In the genomic region with DNA sequence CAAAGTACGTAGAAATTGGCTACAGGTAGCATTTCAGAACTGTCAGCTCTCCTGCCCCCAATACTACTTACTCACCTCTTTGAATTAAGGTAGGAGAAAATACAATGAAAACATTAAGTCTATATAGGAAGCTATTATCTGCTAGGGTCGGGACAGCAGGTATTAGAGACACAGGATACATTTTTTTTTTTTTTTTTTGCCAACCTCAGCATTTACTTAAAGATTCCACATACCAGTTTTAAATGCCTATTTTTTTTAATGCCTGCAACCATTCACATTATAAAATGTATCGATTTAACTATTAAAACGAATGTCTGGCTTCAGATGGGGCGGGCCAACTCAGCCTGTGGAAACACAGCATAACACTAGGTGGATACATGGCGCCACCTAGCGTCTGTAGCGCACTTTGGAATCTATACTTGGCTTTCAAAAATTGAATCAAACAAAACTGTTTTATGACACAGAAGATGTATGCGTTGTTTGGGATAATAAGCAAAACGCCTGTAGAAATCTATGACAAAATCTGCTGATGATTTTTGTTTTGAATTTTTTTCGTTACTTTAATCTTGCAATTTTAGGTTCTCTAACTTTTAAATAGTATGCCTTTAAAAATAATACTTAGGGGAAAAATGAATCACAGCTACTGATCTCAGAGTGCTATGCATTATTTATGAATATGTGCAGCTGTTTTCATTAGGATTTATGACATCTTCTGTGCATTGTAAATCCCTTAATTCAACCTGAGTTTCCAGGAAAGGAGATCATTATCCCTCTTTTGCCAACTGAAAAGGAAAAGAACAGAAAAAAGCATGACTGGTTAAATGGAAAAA, we compare ENCODE assay signal across 1 cellular context.
A peak's percentile ranks its signal among the peaks of the same experiment; 100 is the strongest.
TF ChIP-seq lines count a peak whose summit lies in the region.

No MANE protein-coding gene starts in this region.

TF ChIP-seq in K562, 482 proteins besides CTCF, POLR2A, EP300 and RAD21 (continued from another document):
- TF ChIP-seq DEAF1 (CRISPR knock-in tag; IDR thresholded peaks at IDR 0.05) = peak; percentile 46
- no peak for TF ChIP-seq BACH1 (tag; IDR thresholded peaks at IDR 0.05)
- no peak for TF ChIP-seq TOE1 (IDR thresholded peaks at IDR 0.05; ENCODE audit: borderline replicate concordance)
- no peak for TF ChIP-seq TOE1 (CRISPR knock-in tag; IDR thresholded peaks at IDR 0.05; ENCODE audit: borderline replicate concordance, low read depth)
- TF ChIP-seq, protein P1, sequence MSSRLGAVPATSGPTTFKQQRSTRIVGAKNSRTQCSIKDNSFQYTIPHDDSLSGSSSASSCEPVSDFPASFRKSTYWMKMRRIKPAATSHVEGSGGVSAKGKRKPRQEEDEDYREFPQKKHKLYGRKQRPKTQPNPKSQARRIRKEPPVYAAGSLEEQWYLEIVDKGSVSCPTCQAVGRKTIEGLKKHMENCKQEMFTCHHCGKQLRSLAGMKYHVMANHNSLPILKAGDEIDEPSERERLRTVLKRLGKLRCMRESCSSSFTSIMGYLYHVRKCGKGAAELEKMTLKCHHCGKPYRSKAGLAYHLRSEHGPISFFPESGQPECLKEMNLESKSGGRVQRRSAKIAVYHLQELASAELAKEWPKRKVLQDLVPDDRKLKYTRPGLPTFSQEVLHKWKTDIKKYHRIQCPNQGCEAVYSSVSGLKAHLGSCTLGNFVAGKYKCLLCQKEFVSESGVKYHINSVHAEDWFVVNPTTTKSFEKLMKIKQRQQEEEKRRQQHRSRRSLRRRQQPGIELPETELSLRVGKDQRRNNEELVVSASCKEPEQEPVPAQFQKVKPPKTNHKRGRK (tag; IDR thresholded peaks at IDR 0.05) = no peak
- no peak for TF ChIP-seq PHB (CRISPR knock-in tag; IDR thresholded peaks at IDR 0.05)
- TF ChIP-seq KHSRP (IDR thresholded peaks at IDR 0.05) = no peak
- TF ChIP-seq, protein P2, sequence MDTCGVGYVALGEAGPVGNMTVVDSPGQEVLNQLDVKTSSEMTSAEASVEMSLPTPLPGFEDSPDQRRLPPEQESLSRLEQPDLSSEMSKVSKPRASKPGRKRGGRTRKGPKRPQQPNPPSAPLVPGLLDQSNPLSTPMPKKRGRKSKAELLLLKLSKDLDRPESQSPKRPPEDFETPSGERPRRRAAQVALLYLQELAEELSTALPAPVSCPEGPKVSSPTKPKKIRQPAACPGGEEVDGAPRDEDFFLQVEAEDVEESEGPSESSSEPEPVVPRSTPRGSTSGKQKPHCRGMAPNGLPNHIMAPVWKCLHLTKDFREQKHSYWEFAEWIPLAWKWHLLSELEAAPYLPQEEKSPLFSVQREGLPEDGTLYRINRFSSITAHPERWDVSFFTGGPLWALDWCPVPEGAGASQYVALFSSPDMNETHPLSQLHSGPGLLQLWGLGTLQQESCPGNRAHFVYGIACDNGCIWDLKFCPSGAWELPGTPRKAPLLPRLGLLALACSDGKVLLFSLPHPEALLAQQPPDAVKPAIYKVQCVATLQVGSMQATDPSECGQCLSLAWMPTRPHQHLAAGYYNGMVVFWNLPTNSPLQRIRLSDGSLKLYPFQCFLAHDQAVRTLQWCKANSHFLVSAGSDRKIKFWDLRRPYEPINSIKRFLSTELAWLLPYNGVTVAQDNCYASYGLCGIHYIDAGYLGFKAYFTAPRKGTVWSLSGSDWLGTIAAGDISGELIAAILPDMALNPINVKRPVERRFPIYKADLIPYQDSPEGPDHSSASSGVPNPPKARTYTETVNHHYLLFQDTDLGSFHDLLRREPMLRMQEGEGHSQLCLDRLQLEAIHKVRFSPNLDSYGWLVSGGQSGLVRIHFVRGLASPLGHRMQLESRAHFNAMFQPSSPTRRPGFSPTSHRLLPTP (IDR thresholded peaks at IDR 0.05; ENCODE audit: borderline replicate concordance, extremely low read depth, insufficient read length) = no peak
- TF ChIP-seq ZNF316 (IDR thresholded peaks at IDR 0.05) = peak; percentile 85
- no peak for TF ChIP-seq POLR2G (IDR thresholded peaks at IDR 0.05; ENCODE audit: low read depth, low read length)
- TF ChIP-seq RBBP5 (IDR thresholded peaks at IDR 0.05; ENCODE audit: borderline replicate concordance, insufficient read depth, low read length, poor library complexity, severe bottlenecking) = no peak
- TF ChIP-seq, protein P3, sequence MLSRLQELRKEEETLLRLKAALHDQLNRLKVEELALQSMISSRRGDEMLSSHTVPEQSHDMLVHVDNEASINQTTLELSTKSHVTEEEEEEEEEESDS (CRISPR knock-in tag; IDR thresholded peaks at IDR 0.05) = no peak
- TF ChIP-seq MAZ (CRISPR knock-in tag; conservative IDR thresholded peaks at IDR 0.05 in 1 of 2, IDR thresholded peaks at IDR 0.05 in 1 of 2) = no peak
- no peak for TF ChIP-seq SRSF9 (IDR thresholded peaks at IDR 0.05; ENCODE audit: borderline replicate concordance, low read depth, low read length)
- TF ChIP-seq, protein P4, sequence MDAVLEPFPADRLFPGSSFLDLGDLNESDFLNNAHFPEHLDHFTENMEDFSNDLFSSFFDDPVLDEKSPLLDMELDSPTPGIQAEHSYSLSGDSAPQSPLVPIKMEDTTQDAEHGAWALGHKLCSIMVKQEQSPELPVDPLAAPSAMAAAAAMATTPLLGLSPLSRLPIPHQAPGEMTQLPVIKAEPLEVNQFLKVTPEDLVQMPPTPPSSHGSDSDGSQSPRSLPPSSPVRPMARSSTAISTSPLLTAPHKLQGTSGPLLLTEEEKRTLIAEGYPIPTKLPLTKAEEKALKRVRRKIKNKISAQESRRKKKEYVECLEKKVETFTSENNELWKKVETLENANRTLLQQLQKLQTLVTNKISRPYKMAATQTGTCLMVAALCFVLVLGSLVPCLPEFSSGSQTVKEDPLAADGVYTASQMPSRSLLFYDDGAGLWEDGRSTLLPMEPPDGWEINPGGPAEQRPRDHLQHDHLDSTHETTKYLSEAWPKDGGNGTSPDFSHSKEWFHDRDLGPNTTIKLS (IDR thresholded peaks at IDR 0.05; ENCODE audit: borderline replicate concordance, low read depth) = no peak
- no peak for TF ChIP-seq BCOR (IDR thresholded peaks at IDR 0.05)
- no peak for TF ChIP-seq PML (IDR thresholded peaks at IDR 0.05; ENCODE audit: low read length)
- TF ChIP-seq MAFF (IDR thresholded peaks at IDR 0.05; ENCODE audit: low read length) = peak; percentile 73
- no peak for TF ChIP-seq ZC3H4 (CRISPR knock-in tag; IDR thresholded peaks at IDR 0.05; ENCODE audit: borderline replicate concordance)
